ENCODE assay signal across 8 cellular contexts in the genomic region with DNA sequence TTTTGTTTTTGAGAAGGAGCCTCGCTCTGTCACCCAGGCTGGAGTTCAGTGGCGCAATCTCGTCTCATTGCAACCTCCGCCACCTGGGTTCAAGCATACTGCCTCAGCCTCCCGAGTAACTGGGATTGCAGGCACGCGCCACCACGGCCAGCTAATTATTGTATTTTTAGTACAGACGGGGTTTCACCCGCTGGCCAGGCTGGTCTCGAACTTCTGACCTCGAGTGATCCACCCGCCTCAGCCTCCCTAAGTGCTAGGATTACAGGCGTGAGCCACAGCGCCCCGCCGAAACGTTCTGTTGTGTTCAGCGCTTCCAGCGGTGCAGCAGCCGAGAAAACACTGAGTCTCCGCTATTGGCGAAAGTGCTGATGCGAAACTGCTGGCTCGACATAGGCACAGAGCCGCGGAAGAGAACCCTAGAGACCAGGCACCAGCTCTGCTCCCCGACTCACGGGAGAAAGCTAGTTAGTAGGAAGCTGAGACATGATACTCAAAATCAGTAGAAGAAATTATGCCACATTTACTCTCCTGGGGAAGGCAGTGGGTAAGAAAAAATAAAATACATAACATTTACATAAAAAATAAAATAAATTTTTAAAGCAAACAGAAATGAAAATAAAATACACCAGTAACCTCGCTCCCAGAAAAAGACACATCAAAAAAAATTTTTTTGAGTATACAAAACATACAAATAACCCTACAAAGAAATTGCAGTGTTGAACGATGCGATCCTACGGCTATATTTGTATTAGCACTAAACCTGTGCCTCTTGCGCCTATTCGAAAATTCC. TPM values are rescaled to one million over a fixed set of nuclear protein-coding genes. Genes with fewer than 3 reads are reported as not detected.
DNase-seq lines count a peak whose midpoint lies in the region; ATAC-seq and TF ChIP-seq lines count a peak whose summit lies in the region.

No MANE protein-coding gene starts in this region.

- H3K36me3 ChIP-seq in GM06990 (ENCODE audit: control insufficient read depth, insufficient read depth, low read length) (no peaks in the 10 kb centered on the region), cardiac muscle cell (no peaks in the 10 kb centered on the region), upper lobe of right lung (no peaks in the 10 kb centered on the region)

- H3K4me1 ChIP-seq in cardiac muscle cell (ENCODE audit: low read depth) (no peaks in the 10 kb centered on the region), upper lobe of right lung (peaks cover 4% of the 10 kb centered on the region)

- no peak overlapping the region for H3K27ac ChIP-seq in cardiac muscle cell
- H3K27ac ChIP-seq in upper lobe of right lung: peak overlapping the region; percentile 94

- H3K4me3 ChIP-seq in GM06990 (replicated peaks; ENCODE audit: low read depth, low read length): peak overlapping the region; percentile 71
- peak overlapping the region; percentile 41 for H3K4me3 ChIP-seq in cardiac muscle cell
- H3K4me3 ChIP-seq in upper lobe of right lung: peak overlapping the region; percentile 48

- peak; percentile 87 for DNase-seq in GM06990 (ENCODE audit: extremely low read depth, insufficient read length)
- peak; percentile 92 for DNase-seq in NCI-H1105 treated with DMSO at 0.1 percent for 48 hours (lab: John Stamatoyannopoulos, UW)
- peak; percentile 84 to 90 for DNase-seq in activated naive CD4-positive, alpha-beta T cell treated with anti-CD3 and anti-CD28 coated beads, Interleukin-2, amount 50 U/mL, for 72 hours (ENCODE audit: low spot score in 2 of 2)
- peak; percentile 81 to 96 for DNase-seq in cardiac muscle cell (ENCODE audit: low read depth in 1 of 2, low spot score in 1 of 2)
- peak; percentile 95 for DNase-seq in posterior vena cava (ENCODE audit: low spot score)
- peak; percentile 88 for DNase-seq in upper lobe of right lung

- TF ChIP-seq CTCF in GM06990 (IDR thresholded peaks at IDR 0.05; ENCODE audit: insufficient read depth, low read length, poor library complexity, severe bottlenecking) (peak; percentile 33), cardiac muscle cell (IDR thresholded peaks at IDR 0.05; ENCODE audit: low read depth, low read length) (peak; percentile 9), upper lobe of right lung (IDR thresholded peaks at IDR 0.05) (no peak)

- ATAC-seq in HG02610 (IDR thresholded peaks at IDR 0.05; ENCODE audit: unreplicated experiment) (peak; percentile 25), SK-N-SH treated with all-trans-retinoic acid at 6 μM for 48 hours (peak; percentile 85), upper lobe of right lung (peak; percentile 90)
- ATAC-seq in activated naive CD4-positive, alpha-beta T cell treated with anti-CD3 and anti-CD28 coated beads, Interleukin-2, amount 50 U/mL, for 72 hours: peak; percentile 59 to 73

- H3K27me3 ChIP-seq in GM06990 (replicated peaks; ENCODE audit: control insufficient read depth, insufficient read depth, low read length) (no peaks in the 10 kb centered on the region), cardiac muscle cell (peaks cover 67% of the 10 kb centered on the region), upper lobe of right lung (peaks cover 27% of the 10 kb centered on the region)

- H3K27ac Mint-ChIP-seq in activated naive CD4-positive, alpha-beta T cell treated with anti-CD3 and anti-CD28 coated beads, Interleukin-2, amount 50 U/mL, for 72 hours: peak overlapping the region; percentile 97 to 99

- intact Hi-C loops in posterior vena cava (cut with DNase I): loop anchor here in 1 of 2 donors (5.0 kb wide), 1 partner anchor 34 kb away; a partner anchor contains a TSS
- intact Hi-C loops in upper lobe of right lung (cut with DNase I): no loop called here

- peaks cover 0 to 7% of the 10 kb centered on the region in 2 donors for H3K36me3 Mint-ChIP-seq in activated naive CD4-positive, alpha-beta T cell treated with anti-CD3 and anti-CD28 coated beads, Interleukin-2, amount 50 U/mL, for 72 hours

- H3K9me3 ChIP-seq in cardiac muscle cell (ENCODE audit: low read depth) (no peaks in the 10 kb centered on the region), upper lobe of right lung (no peaks in the 10 kb centered on the region)

- H3K9me3 Mint-ChIP-seq in activated naive CD4-positive, alpha-beta T cell treated with anti-CD3 and anti-CD28 coated beads, Interleukin-2, amount 50 U/mL, for 72 hours: no peaks in the 10 kb centered on the region

TF ChIP-seq in SK-N-SH treated with all-trans-retinoic acid at 6 μM for 48 hours, 23 proteins besides CTCF, POLR2A, EP300 and RAD21:
- TF ChIP-seq ZFP3 (CRISPR knock-in tag; IDR thresholded peaks at IDR 0.05): no peak
- no peak for TF ChIP-seq GLIS3 (CRISPR knock-in tag; IDR thresholded peaks at IDR 0.05)
- TF ChIP-seq BACH2 (CRISPR knock-in tag; IDR thresholded peaks at IDR 0.05; ENCODE audit: borderline replicate concordance): no peak
- TF ChIP-seq, protein P1, sequence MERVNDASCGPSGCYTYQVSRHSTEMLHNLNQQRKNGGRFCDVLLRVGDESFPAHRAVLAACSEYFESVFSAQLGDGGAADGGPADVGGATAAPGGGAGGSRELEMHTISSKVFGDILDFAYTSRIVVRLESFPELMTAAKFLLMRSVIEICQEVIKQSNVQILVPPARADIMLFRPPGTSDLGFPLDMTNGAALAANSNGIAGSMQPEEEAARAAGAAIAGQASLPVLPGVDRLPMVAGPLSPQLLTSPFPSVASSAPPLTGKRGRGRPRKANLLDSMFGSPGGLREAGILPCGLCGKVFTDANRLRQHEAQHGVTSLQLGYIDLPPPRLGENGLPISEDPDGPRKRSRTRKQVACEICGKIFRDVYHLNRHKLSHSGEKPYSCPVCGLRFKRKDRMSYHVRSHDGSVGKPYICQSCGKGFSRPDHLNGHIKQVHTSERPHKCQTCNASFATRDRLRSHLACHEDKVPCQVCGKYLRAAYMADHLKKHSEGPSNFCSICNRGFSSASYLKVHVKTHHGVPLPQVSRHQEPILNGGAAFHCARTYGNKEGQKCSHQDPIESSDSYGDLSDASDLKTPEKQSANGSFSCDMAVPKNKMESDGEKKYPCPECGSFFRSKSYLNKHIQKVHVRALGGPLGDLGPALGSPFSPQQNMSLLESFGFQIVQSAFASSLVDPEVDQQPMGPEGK (CRISPR knock-in tag; IDR thresholded peaks at IDR 0.05; ENCODE audit: borderline replicate concordance): no peak
- TF ChIP-seq, protein P2, sequence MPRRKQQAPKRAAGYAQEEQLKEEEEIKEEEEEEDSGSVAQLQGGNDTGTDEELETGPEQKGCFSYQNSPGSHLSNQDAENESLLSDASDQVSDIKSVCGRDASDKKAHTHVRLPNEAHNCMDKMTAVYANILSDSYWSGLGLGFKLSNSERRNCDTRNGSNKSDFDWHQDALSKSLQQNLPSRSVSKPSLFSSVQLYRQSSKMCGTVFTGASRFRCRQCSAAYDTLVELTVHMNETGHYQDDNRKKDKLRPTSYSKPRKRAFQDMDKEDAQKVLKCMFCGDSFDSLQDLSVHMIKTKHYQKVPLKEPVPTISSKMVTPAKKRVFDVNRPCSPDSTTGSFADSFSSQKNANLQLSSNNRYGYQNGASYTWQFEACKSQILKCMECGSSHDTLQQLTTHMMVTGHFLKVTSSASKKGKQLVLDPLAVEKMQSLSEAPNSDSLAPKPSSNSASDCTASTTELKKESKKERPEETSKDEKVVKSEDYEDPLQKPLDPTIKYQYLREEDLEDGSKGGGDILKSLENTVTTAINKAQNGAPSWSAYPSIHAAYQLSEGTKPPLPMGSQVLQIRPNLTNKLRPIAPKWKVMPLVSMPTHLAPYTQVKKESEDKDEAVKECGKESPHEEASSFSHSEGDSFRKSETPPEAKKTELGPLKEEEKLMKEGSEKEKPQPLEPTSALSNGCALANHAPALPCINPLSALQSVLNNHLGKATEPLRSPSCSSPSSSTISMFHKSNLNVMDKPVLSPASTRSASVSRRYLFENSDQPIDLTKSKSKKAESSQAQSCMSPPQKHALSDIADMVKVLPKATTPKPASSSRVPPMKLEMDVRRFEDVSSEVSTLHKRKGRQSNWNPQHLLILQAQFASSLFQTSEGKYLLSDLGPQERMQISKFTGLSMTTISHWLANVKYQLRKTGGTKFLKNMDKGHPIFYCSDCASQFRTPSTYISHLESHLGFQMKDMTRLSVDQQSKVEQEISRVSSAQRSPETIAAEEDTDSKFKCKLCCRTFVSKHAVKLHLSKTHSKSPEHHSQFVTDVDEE (CRISPR knock-in tag; IDR thresholded peaks at IDR 0.05): 0 out of 2 replicates have a peak, but pooled peaks have one; percentile 32
- TF ChIP-seq ZNF70 (CRISPR knock-in tag; IDR thresholded peaks at IDR 0.05): no peak
- no peak for TF ChIP-seq TCF4 (CRISPR knock-in tag; IDR thresholded peaks at IDR 0.05; ENCODE audit: borderline replicate concordance)
- TF ChIP-seq ZC3H10 (CRISPR knock-in tag; IDR thresholded peaks at IDR 0.05): no peak
TF ChIP-seq in SK-N-SH treated with all-trans-retinoic acid at 6 μM for 48 hours: peak in this region for 1.

RNA-seq across cellular contexts. Expression of a gene that starts 31.6 kb away (rescaled TPM):
- total RNA-seq in activated naive CD4-positive, alpha-beta T cell treated with anti-CD3 and anti-CD28 coated beads, Interleukin-2, amount 50 U/mL, for 72 hours: 1 to 10 TPM; 5.3 to 8.4 TPM
- total RNA-seq in cardiac muscle cell: 0.32 and 0.63 TPM in 2 replicates
- polyA plus RNA-seq in cardiac muscle cell: 0.43 and 0.46 TPM in 2 replicates
- total RNA-seq in posterior vena cava: 1 to 10 TPM; 2.3 to 4.7 TPM
- 4.8 TPM for total RNA-seq in upper lobe of right lung

Comparison
In these comparisons a context has a peak if more than half of its experiments do, and no peak if none do; other contexts are left out.
1. ATAC-seq: peak in every context shown above with its lines; median percentile 90 in upper lobe of right lung; 85 in SK-N-SH treated with all-trans-retinoic acid at 6 μM for 48 hours; 66 in activated naive CD4-positive, alpha-beta T cell treated with anti-CD3 and anti-CD28 coated beads, Interleukin-2, amount 50 U/mL, for 72 hours; 25 in HG02610.